35 cellular contexts compared by ENCODE assay signal in genomic region chr3:88318067-88318466, GRCh38.
"Had no signal": no experiment of that assay in that cellular context is flagged by ENCODE, and none has a peak within 500 bp of the region (broad histone marks: within the 10 kb centered on the region; RNA-seq: fewer than 3 reads in every experiment).

No MANE protein-coding gene starts in this region.

- H3K9me3 ChIP-seq: MG63 had no signal

- H3K9ac ChIP-seq: KMS-11 had no signal

- H3K4me2 ChIP-seq: KMS-11 had no signal

- H3K27ac ChIP-seq: KMS-11 had no signal

- H3K27me3 ChIP-seq: MG63 had no signal

- H3K36me3 ChIP-seq: MG63 had no signal

- DNase-seq: Karpas-422, Kasumi-1, MG63, MM.1S, MV-4-11, NCI-H1048, NCI-H1092, NCI-H1092 treated with DMSO at 0.1 percent for 48 hours, NCI-H1105, NCI-H1105 treated with DMSO at 0.1 percent for 48 hours, NCI-H1417, NCI-H1417 treated with DMSO at 0.1 percent for 48 hours, NCI-H1436, NCI-H1436 treated with DMSO at 0.1 percent for 48 hours, NCI-H146, NCI-H1694, NCI-H1694 treated with DMSO at 0.1 percent for 48 hours, NCI-H187, NCI-H187 treated with DMSO at 0.1 percent for 48 hours, NCI-H1930, NCI-H2029, NCI-H2029 treated with DMSO at 0.1 percent for 48 hours, NCI-H2081, NCI-H2081 treated with DMSO at 0.1 percent for 48 hours, NCI-H2107, NCI-H2171, NCI-H2171 treated with DMSO at 0.1 percent for 48 hours, NCI-H2227 treated with DMSO at 0.1 percent for 48 hours, NCI-H226, NCI-H345, NCI-H446, NCI-H446 treated with DMSO at 0.1 percent for 48 hours, NCI-H510A, NCI-H510A treated with DMSO at 0.1 percent for 48 hours had no signal

- H3K4me3 ChIP-seq: MG63 had no signal
